Comparison of ENCODE assay signal across 1 cellular context in the genomic region with DNA sequence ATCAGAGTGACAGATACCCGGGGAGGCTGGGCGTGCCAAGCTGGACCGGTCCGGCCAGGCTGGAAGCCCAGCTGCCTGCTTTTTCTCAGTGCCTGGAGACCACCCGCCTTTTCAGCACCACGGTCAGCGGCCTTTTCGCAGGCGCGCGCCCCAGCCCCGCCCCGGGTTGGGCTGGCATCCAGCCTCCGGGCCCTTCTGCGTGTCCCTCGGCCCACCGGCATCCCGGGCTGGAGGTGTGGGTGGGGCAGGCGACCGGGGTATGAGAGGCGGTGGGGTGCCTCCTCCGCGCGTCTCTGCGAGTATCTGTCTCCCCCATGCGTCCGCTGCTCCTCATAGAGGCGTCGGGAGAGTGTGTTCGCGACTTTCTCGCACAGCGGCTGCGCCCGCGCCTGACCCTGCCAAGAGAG.
A peak's percentile ranks its signal among the peaks of the same experiment; 100 is the strongest.
TF ChIP-seq lines count a peak whose summit lies in the region.

No MANE protein-coding gene starts in this region.

TF ChIP-seq in HepG2, 621 proteins besides CTCF, POLR2A, EP300 and RAD21 (continued from another document and continues in another):
- TF ChIP-seq, protein P1, sequence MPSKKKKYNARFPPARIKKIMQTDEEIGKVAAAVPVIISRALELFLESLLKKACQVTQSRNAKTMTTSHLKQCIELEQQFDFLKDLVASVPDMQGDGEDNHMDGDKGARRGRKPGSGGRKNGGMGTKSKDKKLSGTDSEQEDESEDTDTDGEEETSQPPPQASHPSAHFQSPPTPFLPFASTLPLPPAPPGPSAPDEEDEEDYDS (CRISPR knock-in tag; IDR thresholded peaks at IDR 0.05) = no peak
- TF ChIP-seq, protein P2, sequence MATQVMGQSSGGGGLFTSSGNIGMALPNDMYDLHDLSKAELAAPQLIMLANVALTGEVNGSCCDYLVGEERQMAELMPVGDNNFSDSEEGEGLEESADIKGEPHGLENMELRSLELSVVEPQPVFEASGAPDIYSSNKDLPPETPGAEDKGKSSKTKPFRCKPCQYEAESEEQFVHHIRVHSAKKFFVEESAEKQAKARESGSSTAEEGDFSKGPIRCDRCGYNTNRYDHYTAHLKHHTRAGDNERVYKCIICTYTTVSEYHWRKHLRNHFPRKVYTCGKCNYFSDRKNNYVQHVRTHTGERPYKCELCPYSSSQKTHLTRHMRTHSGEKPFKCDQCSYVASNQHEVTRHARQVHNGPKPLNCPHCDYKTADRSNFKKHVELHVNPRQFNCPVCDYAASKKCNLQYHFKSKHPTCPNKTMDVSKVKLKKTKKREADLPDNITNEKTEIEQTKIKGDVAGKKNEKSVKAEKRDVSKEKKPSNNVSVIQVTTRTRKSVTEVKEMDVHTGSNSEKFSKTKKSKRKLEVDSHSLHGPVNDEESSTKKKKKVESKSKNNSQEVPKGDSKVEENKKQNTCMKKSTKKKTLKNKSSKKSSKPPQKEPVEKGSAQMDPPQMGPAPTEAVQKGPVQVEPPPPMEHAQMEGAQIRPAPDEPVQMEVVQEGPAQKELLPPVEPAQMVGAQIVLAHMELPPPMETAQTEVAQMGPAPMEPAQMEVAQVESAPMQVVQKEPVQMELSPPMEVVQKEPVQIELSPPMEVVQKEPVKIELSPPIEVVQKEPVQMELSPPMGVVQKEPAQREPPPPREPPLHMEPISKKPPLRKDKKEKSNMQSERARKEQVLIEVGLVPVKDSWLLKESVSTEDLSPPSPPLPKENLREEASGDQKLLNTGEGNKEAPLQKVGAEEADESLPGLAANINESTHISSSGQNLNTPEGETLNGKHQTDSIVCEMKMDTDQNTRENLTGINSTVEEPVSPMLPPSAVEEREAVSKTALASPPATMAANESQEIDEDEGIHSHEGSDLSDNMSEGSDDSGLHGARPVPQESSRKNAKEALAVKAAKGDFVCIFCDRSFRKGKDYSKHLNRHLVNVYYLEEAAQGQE (IDR thresholded peaks at IDR 0.05; ENCODE audit: borderline replicate concordance in 1 of 2, low read depth in 1 of 2, low read length in 2 of 2) = peak in 1 of 2 experiments; percentile 95
- TF ChIP-seq ZNF326 (CRISPR knock-in tag; IDR thresholded peaks at IDR 0.05; ENCODE audit: borderline replicate concordance) (no peak), ZSCAN9 (CRISPR knock-in tag; IDR thresholded peaks at IDR 0.05; ENCODE audit: borderline replicate concordance) (peak; percentile 75; the same call in 1 of the 2 replicates), MAF1 (CRISPR knock-in tag; IDR thresholded peaks at IDR 0.05; ENCODE audit: borderline replicate concordance) (peak; percentile 38; the same call in 1 of the 2 replicates), SAP130 (CRISPR knock-in tag; IDR thresholded peaks at IDR 0.05; ENCODE audit: low read depth) (0 out of 2 replicates have a peak, but pooled peaks have one; percentile 12), MIXL1 (CRISPR knock-in tag; IDR thresholded peaks at IDR 0.05) (no peak), ZNF367 (CRISPR knock-in tag; IDR thresholded peaks at IDR 0.05; ENCODE audit: borderline replicate concordance) (peak; percentile 72; the same call in 1 of the 2 replicates), PTBP1 (IDR thresholded peaks at IDR 0.05; ENCODE audit: low read depth, low read length, poor library complexity, severe bottlenecking) (no peak), JDP2 (CRISPR knock-in tag; IDR thresholded peaks at IDR 0.05; ENCODE audit: borderline replicate concordance) (no peak; the same call in 1 of the 2 replicates), ZNF232 (CRISPR knock-in tag; IDR thresholded peaks at IDR 0.05; ENCODE audit: borderline replicate concordance) (peak; percentile 77; the same call in 1 of the 2 replicates), ZNF44 (CRISPR knock-in tag; IDR thresholded peaks at IDR 0.05) (no peak), NR2F2 (IDR thresholded peaks at IDR 0.05; ENCODE audit: borderline replicate concordance, low read depth) (no peak), NFIC (IDR thresholded peaks at IDR 0.05; ENCODE audit: low read length) (no peak), NFYC (CRISPR knock-in tag; IDR thresholded peaks at IDR 0.05) (no peak), GLI4 (CRISPR knock-in tag; IDR thresholded peaks at IDR 0.05; ENCODE audit: borderline replicate concordance) (no peak), ZNF138 (CRISPR knock-in tag; IDR thresholded peaks at IDR 0.05; ENCODE audit: low read depth) (no peak), KLF16 (CRISPR knock-in tag; IDR thresholded peaks at IDR 0.05) (0 out of 4 replicates have a peak, but pooled peaks of 1 of the 2 experiments have one; percentile 33), KDM1A (CRISPR knock-in tag; IDR thresholded peaks at IDR 0.05) (no peak), MIER2 (CRISPR knock-in tag; IDR thresholded peaks at IDR 0.05) (peak; percentile 95), HOXA3 (CRISPR knock-in tag; IDR thresholded peaks at IDR 0.05) (0 out of 2 replicates have a peak, but pooled peaks have one; percentile 25), ZNF224 (CRISPR knock-in tag; IDR thresholded peaks at IDR 0.05) (no peak), RBFOX2 (IDR thresholded peaks at IDR 0.05; ENCODE audit: low read depth, low read length) (no peak), ZNF652 (CRISPR knock-in tag; IDR thresholded peaks at IDR 0.05; ENCODE audit: borderline replicate concordance, low read depth) (no peak), YEATS2 (CRISPR knock-in tag; IDR thresholded peaks at IDR 0.05; ENCODE audit: borderline replicate concordance) (no peak), HNRNPLL (IDR thresholded peaks at IDR 0.05; ENCODE audit: low read depth, low read length, poor library complexity, severe bottlenecking) (peak; percentile 25), MATR3 (CRISPR knock-in tag; IDR thresholded peaks at IDR 0.05) (no peak)
- TF ChIP-seq, protein P3, sequence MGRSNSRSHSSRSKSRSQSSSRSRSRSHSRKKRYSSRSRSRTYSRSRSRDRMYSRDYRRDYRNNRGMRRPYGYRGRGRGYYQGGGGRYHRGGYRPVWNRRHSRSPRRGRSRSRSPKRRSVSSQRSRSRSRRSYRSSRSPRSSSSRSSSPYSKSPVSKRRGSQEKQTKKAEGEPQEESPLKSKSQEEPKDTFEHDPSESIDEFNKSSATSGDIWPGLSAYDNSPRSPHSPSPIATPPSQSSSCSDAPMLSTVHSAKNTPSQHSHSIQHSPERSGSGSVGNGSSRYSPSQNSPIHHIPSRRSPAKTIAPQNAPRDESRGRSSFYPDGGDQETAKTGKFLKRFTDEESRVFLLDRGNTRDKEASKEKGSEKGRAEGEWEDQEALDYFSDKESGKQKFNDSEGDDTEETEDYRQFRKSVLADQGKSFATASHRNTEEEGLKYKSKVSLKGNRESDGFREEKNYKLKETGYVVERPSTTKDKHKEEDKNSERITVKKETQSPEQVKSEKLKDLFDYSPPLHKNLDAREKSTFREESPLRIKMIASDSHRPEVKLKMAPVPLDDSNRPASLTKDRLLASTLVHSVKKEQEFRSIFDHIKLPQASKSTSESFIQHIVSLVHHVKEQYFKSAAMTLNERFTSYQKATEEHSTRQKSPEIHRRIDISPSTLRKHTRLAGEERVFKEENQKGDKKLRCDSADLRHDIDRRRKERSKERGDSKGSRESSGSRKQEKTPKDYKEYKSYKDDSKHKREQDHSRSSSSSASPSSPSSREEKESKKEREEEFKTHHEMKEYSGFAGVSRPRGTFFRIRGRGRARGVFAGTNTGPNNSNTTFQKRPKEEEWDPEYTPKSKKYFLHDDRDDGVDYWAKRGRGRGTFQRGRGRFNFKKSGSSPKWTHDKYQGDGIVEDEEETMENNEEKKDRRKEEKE (IDR thresholded peaks at IDR 0.05) = no peak
- TF ChIP-seq, protein P4, sequence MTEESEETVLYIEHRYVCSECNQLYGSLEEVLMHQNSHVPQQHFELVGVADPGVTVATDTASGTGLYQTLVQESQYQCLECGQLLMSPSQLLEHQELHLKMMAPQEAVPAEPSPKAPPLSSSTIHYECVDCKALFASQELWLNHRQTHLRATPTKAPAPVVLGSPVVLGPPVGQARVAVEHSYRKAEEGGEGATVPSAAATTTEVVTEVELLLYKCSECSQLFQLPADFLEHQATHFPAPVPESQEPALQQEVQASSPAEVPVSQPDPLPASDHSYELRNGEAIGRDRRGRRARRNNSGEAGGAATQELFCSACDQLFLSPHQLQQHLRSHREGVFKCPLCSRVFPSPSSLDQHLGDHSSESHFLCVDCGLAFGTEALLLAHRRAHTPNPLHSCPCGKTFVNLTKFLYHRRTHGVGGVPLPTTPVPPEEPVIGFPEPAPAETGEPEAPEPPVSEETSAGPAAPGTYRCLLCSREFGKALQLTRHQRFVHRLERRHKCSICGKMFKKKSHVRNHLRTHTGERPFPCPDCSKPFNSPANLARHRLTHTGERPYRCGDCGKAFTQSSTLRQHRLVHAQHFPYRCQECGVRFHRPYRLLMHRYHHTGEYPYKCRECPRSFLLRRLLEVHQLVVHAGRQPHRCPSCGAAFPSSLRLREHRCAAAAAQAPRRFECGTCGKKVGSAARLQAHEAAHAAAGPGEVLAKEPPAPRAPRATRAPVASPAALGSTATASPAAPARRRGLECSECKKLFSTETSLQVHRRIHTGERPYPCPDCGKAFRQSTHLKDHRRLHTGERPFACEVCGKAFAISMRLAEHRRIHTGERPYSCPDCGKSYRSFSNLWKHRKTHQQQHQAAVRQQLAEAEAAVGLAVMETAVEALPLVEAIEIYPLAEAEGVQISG (CRISPR knock-in tag; IDR thresholded peaks at IDR 0.05) = 0 out of 2 replicates have a peak, but pooled peaks have one; percentile 38
- TF ChIP-seq, protein P5, sequence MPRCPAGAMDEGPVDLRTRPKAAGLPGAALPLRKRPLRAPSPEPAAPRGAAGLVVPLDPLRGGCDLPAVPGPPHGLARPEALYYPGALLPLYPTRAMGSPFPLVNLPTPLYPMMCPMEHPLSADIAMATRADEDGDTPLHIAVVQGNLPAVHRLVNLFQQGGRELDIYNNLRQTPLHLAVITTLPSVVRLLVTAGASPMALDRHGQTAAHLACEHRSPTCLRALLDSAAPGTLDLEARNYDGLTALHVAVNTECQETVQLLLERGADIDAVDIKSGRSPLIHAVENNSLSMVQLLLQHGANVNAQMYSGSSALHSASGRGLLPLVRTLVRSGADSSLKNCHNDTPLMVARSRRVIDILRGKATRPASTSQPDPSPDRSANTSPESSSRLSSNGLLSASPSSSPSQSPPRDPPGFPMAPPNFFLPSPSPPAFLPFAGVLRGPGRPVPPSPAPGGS (CRISPR knock-in tag; IDR thresholded peaks at IDR 0.05) = no peak
- TF ChIP-seq, protein P6, sequence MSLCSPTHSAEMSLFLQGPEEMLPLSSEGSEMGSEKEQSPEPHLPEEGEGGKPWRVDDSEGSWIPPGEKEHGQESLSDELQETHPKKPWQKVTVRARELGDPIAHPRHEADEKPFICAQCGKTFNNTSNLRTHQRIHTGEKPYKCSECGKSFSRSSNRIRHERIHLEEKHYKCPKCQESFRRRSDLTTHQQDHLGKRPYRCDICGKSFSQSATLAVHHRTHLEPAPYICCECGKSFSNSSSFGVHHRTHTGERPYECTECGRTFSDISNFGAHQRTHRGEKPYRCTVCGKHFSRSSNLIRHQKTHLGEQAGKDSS (CRISPR knock-in tag; IDR thresholded peaks at IDR 0.05; ENCODE audit: borderline replicate concordance, low read depth) = no peak
- TF ChIP-seq, protein P7, sequence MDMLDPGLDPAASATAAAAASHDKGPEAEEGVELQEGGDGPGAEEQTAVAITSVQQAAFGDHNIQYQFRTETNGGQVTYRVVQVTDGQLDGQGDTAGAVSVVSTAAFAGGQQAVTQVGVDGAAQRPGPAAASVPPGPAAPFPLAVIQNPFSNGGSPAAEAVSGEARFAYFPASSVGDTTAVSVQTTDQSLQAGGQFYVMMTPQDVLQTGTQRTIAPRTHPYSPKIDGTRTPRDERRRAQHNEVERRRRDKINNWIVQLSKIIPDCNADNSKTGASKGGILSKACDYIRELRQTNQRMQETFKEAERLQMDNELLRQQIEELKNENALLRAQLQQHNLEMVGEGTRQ (IDR thresholded peaks at IDR 0.05; ENCODE audit: low read depth, low read length) = no peak
- TF ChIP-seq, protein P7 (CRISPR knock-in tag; IDR thresholded peaks at IDR 0.05; ENCODE audit: borderline replicate concordance) = no peak
- TF ChIP-seq, protein P8, sequence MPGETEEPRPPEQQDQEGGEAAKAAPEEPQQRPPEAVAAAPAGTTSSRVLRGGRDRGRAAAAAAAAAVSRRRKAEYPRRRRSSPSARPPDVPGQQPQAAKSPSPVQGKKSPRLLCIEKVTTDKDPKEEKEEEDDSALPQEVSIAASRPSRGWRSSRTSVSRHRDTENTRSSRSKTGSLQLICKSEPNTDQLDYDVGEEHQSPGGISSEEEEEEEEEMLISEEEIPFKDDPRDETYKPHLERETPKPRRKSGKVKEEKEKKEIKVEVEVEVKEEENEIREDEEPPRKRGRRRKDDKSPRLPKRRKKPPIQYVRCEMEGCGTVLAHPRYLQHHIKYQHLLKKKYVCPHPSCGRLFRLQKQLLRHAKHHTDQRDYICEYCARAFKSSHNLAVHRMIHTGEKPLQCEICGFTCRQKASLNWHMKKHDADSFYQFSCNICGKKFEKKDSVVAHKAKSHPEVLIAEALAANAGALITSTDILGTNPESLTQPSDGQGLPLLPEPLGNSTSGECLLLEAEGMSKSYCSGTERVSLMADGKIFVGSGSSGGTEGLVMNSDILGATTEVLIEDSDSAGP (CRISPR knock-in tag; IDR thresholded peaks at IDR 0.05; ENCODE audit: borderline replicate concordance) = 0 out of 2 replicates have a peak, but pooled peaks have one; percentile 19
- TF ChIP-seq, protein P9, sequence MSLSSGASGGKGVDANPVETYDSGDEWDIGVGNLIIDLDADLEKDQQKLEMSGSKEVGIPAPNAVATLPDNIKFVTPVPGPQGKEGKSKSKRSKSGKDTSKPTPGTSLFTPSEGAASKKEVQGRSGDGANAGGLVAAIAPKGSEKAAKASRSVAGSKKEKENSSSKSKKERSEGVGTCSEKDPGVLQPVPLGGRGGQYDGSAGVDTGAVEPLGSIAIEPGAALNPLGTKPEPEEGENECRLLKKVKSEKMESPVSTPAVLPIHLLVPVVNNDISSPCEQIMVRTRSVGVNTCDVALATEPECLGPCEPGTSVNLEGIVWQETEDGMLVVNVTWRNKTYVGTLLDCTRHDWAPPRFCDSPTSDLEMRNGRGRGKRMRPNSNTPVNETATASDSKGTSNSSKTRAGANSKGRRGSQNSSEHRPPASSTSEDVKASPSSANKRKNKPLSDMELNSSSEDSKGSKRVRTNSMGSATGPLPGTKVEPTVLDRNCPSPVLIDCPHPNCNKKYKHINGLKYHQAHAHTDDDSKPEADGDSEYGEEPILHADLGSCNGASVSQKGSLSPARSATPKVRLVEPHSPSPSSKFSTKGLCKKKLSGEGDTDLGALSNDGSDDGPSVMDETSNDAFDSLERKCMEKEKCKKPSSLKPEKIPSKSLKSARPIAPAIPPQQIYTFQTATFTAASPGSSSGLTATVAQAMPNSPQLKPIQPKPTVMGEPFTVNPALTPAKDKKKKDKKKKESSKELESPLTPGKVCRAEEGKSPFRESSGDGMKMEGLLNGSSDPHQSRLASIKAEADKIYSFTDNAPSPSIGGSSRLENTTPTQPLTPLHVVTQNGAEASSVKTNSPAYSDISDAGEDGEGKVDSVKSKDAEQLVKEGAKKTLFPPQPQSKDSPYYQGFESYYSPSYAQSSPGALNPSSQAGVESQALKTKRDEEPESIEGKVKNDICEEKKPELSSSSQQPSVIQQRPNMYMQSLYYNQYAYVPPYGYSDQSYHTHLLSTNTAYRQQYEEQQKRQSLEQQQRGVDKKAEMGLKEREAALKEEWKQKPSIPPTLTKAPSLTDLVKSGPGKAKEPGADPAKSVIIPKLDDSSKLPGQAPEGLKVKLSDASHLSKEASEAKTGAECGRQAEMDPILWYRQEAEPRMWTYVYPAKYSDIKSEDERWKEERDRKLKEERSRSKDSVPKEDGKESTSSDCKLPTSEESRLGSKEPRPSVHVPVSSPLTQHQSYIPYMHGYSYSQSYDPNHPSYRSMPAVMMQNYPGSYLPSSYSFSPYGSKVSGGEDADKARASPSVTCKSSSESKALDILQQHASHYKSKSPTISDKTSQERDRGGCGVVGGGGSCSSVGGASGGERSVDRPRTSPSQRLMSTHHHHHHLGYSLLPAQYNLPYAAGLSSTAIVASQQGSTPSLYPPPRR (CRISPR knock-in tag; IDR thresholded peaks at IDR 0.05; ENCODE audit: borderline replicate concordance) = no peak
